16 cellular contexts compared by ENCODE assay signal in genomic region chr4:26050671-26051070, GRCh38.
"Had no signal": no experiment of that assay in that cellular context is flagged by ENCODE, and none has a peak within 500 bp of the region (broad histone marks: within the 10 kb centered on the region; RNA-seq: fewer than 3 reads in every experiment).

No MANE protein-coding gene starts in this region.

- H3K27ac ChIP-seq: epithelial cell of prostate, parathyroid adenoma had no signal

- H3K4me3 Mint-ChIP-seq: activated B cell treated with CpG ODN at 0.5 μM for 24 hours; activated naive CD4-positive, alpha-beta T cell treated with anti-CD3 and anti-CD28 coated beads, Interleukin-2, amount 10 ng/mL, durations not matched to agents 7 days and 5 days; effector memory CD8-positive, alpha-beta T cell; neural crest cell; stimulated activated effector memory CD8-positive, alpha-beta T cell treated with anti-CD3 and anti-CD28 coated beads, Interleukin-12 subunit alpha, Interleukin-12 subunit beta, amount 100 ng/mL, for 72 hours had no signal

- ATAC-seq: effector memory CD8-positive, alpha-beta T cell; SK-N-SH treated with all-trans-retinoic acid at 6 μM for 48 hours; stimulated activated effector memory CD8-positive, alpha-beta T cell treated with anti-CD3 and anti-CD28 coated beads, Interleukin-12 subunit alpha, Interleukin-12 subunit beta, amount 100 ng/mL, for 72 hours had no signal

- H3K4me3 ChIP-seq: tibial nerve had no signal

- H3K36me3 ChIP-seq: tibial nerve had no signal

- H3K36me3 Mint-ChIP-seq: activated naive CD4-positive, alpha-beta T cell treated with anti-CD3 and anti-CD28 coated beads, Interleukin-2, amount 10 ng/mL, durations not matched to agents 7 days and 5 days; stimulated activated effector memory CD8-positive, alpha-beta T cell treated with anti-CD3 and anti-CD28 coated beads, Interleukin-12 subunit alpha, Interleukin-12 subunit beta, amount 100 ng/mL, for 72 hours had no signal

- H3K9me3 Mint-ChIP-seq: activated B cell treated with CpG ODN at 0.5 μM for 24 hours; activated naive CD4-positive, alpha-beta T cell treated with anti-CD3 and anti-CD28 coated beads, Interleukin-2, amount 10 ng/mL, durations not matched to agents 7 days and 5 days; activated T-helper 2 cell treated with anti-CD3 and anti-CD28 coated beads, Interferon-gamma antibody, Interleukin-2, Interleukin-4, amounts not matched to agents 10 μg/mL and 5 μg/mL and 100 μg/mL, durations not matched to agents 14 hours and 24 hours and 36 hours; effector memory CD8-positive, alpha-beta T cell; neural crest cell; stimulated activated effector memory CD8-positive, alpha-beta T cell treated with anti-CD3 and anti-CD28 coated beads, Interleukin-12 subunit alpha, Interleukin-12 subunit beta, amount 100 ng/mL, for 72 hours had no signal

- H3K27me3 ChIP-seq: tibial nerve had no signal

- H3K9me3 ChIP-seq: tibial nerve had no signal

- DNase-seq: activated B cell treated with CpG ODN at 0.5 μM for 24 hours; activated CD4-positive, alpha-beta T cell treated with anti-CD3 and anti-CD28 coated beads, Interleukin-2, amount 50 U/mL, for 1 hour; activated naive CD4-positive, alpha-beta T cell treated with anti-CD3 and anti-CD28 coated beads, Interleukin-2, amount 10 ng/mL, durations not matched to agents 7 days and 5 days; activated T-cell treated with anti-CD3 and anti-CD28 coated beads for 4 hours; central memory CD4-positive, alpha-beta T cell; cortex of kidney; effector memory CD8-positive, alpha-beta T cell; glutamatergic neuron; small intestine had no signal

- H3K4me1 ChIP-seq: parathyroid adenoma had no signal

- H3K9ac ChIP-seq: parathyroid adenoma had no signal

- H2AFZ ChIP-seq: parathyroid adenoma had no signal
